In genomic region chr12:34298176-34298970, GRCh38 we compare ENCODE assay signal across 19 cellular contexts.
"Had no signal": no experiment of that assay in that cellular context is flagged by ENCODE, and none has a peak within 500 bp of the region (broad histone marks: within the 10 kb centered on the region; RNA-seq: fewer than 3 reads in every experiment).

No MANE protein-coding gene starts in this region.

- DNase-seq: activated CD4-positive, alpha-beta memory T cell treated with anti-CD3 and anti-CD28 coated beads for 36 hours; activated CD4-positive, alpha-beta T cell treated with anti-CD3 and anti-CD28 coated beads for 36 hours; activated CD8-positive, alpha-beta memory T cell treated with anti-CD3 and anti-CD28 coated beads, Interleukin-2, amount 10 ng/mL, durations not matched to agents 7 days and 5 days; activated gamma-delta T cell treated with Interleukin-2 at 50 U/mL for 16 hours; activated naive CD8-positive, alpha-beta T cell treated with anti-CD3 and anti-CD28 coated beads for 36 hours; activated T-cell treated with anti-CD3 and anti-CD28 coated beads, Interleukin-2, amount 50 U/mL, for 48 hours; amygdala; cortex of kidney; effector CD4-positive, alpha-beta T cell; foreskin fibroblast; hypothalamus; midbrain; ovary; stimulated activated CD4-positive, alpha-beta T cell treated with anti-CD3 and anti-CD28 coated beads, Interleukin-15, amount 100 ng/mL, for 24 hours; stimulated activated CD4-positive, alpha-beta T cell treated with anti-CD3 and anti-CD28 coated beads, Interleukin-4, amount 100 ng/mL, for 1 hour; stimulated activated naive CD4-positive, alpha-beta T cell had no signal

- H3K4me1 ChIP-seq: neural progenitor cell, tibial nerve had no signal

- H3K27ac ChIP-seq: neural progenitor cell, ovary, tibial nerve had no signal

- ATAC-seq: activated CD4-positive, alpha-beta T cell treated with anti-CD3 and anti-CD28 coated beads for 36 hours; activated CD8-positive, alpha-beta memory T cell treated with anti-CD3 and anti-CD28 coated beads, Interleukin-2, amount 10 ng/mL, durations not matched to agents 7 days and 5 days had no signal

- H3K4me3 ChIP-seq: neural progenitor cell, ovary, tibial nerve had no signal

- H3K36me3 ChIP-seq: neural progenitor cell, ovary, tibial nerve had no signal

- FAIRE-seq: endothelial cell of umbilical vein had no signal

- H3K27me3 ChIP-seq: neural progenitor cell, ovary, tibial nerve had no signal
